Comparison of ENCODE assay signal across 8 cellular contexts in the genomic region with DNA sequence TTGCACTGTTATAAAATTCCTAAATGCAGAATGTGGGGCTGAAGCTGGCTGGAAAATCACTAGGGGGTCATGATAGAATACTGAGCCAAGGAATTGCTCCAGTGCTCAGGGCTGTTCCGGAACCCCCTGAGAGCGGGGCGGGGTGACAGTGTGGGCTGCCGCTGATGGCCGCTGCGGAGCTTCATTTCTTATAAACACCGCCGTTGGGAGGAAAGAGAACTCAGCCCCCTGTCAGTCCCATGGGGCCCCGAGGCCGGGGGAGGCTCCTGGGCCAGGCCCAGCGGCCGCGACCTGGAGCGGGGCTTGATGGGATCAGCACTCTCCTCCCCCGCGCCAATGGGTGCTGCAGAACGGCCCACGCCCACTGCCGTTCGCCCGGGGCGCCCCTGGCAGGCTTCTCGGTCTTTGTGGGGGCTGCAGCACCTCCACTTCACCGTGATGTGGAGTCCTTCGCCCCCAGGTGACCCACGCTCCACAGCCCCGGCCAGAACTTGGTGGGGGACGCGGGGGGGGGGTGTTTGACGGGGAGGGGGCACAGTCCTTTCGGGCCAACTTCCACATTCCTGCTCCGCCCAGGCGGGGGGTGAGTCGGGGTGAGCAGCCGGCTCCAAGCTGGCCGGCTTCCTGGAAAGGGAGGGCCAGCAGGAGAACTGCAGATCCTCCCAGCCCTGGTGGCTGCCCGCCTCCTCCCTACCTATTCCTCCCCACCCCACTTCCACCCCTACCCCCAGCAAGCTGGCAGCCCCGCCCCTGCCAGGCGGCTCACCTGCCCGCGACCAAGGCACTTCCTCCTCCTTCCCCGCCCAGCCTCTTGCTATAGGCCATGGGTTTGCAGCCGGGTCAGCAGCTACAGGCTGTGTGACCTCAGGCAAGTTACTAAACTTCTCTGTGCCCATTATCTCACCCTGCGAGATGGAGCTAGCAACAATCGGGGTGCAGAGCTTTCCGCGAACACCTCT. TPM values are rescaled to one million over a fixed set of nuclear protein-coding genes. Genes with fewer than 3 reads are reported as not detected.
DNase-seq lines count a peak whose midpoint lies in the region; ATAC-seq and TF ChIP-seq lines count a peak whose summit lies in the region.

No MANE protein-coding gene starts in this region.

- TF ChIP-seq CTCF in AG10803 (conservative IDR thresholded peaks at IDR 0.05; ENCODE audit: low read length): peak; percentile 4; the same call in 1 of the 2 replicates

- intact Hi-C loops in activated CD4-positive, alpha-beta T cell treated with anti-CD3 and anti-CD28 coated beads, Interleukin-2, amount 10 ng/mL, durations not matched to agents 24 days and 14 days (cut with micrococcal nuclease): loop anchor here (1.0 to 10.0 kb wide), 7 partner anchors 30 to 381 kb away; partner anchors contain the start of genes GDF9, SLC22A4 and UQCRQ

- H3K9me3 Mint-ChIP-seq in activated CD4-positive, alpha-beta T cell treated with anti-CD3 and anti-CD28 coated beads, Interleukin-2, amount 10 ng/mL, durations not matched to agents 24 days and 14 days: no peaks in the 10 kb centered on the region

- ATAC-seq in GM19043 (IDR thresholded peaks at IDR 0.05; ENCODE audit: low read depth, unreplicated experiment): peak; percentile 37
- ATAC-seq in HG03354 (IDR thresholded peaks at IDR 0.05; ENCODE audit: poor library complexity, severe bottlenecking, unreplicated experiment): peak; percentile 57
- peak; percentile 75 for ATAC-seq in left lobe of liver

- H3K36me3 Mint-ChIP-seq in activated CD4-positive, alpha-beta T cell treated with anti-CD3 and anti-CD28 coated beads, Interleukin-2, amount 10 ng/mL, durations not matched to agents 24 days and 14 days (ENCODE audit: low read depth): no peaks in the 10 kb centered on the region

- H3K27ac Mint-ChIP-seq in activated CD4-positive, alpha-beta T cell treated with anti-CD3 and anti-CD28 coated beads, Interleukin-2, amount 10 ng/mL, durations not matched to agents 24 days and 14 days: peak overlapping the region; percentile 97

- H3K27me3 Mint-ChIP-seq in activated CD4-positive, alpha-beta T cell treated with anti-CD3 and anti-CD28 coated beads, Interleukin-2, amount 10 ng/mL, durations not matched to agents 24 days and 14 days: no peaks in the 10 kb centered on the region

- peak overlapping the region; percentile 76 for H3K4me3 ChIP-seq in AG10803 (ENCODE audit: low read length)

- peaks cover 76% of the 10 kb centered on the region for H3K4me1 Mint-ChIP-seq in activated CD4-positive, alpha-beta T cell treated with anti-CD3 and anti-CD28 coated beads, Interleukin-2, amount 10 ng/mL, durations not matched to agents 24 days and 14 days

- DNase-seq in AG10803 (ENCODE audit: low read depth) (peak; percentile 86), NCI-H510A treated with DMSO at 0.1 percent for 48 hours (lab: John Stamatoyannopoulos, UW) (peak; percentile 87), dedifferentiated amniotic fluid mesenchymal stem cell (ENCODE audit: extremely low spot score) (peak; percentile 84), left lobe of liver (ENCODE audit: low spot score) (peak; percentile 98)
- DNase-seq in activated CD4-positive, alpha-beta T cell treated with anti-CD3 and anti-CD28 coated beads, Interleukin-2, amount 10 ng/mL, durations not matched to agents 24 days and 14 days: peak; percentile 97
- DNase-seq in stimulated activated CD4-positive, alpha-beta T cell treated with anti-CD3 and anti-CD28 coated beads, Interleukin-2, amount 100 ng/mL, for 4 hours (ENCODE audit: low read depth): peak; percentile 91

- H3K4me3 Mint-ChIP-seq in activated CD4-positive, alpha-beta T cell treated with anti-CD3 and anti-CD28 coated beads, Interleukin-2, amount 10 ng/mL, durations not matched to agents 24 days and 14 days: peak overlapping the region; percentile 89

RNA-seq across cellular contexts. Expression of gene IRF1, which starts 5.4 kb away (rescaled TPM):
- total RNA-seq in activated CD4-positive, alpha-beta T cell treated with anti-CD3 and anti-CD28 coated beads, Interleukin-2, amount 10 ng/mL, durations not matched to agents 24 days and 14 days: 167 and 181 TPM in 2 replicates
- total RNA-seq in left lobe of liver: 24.8 TPM

RNA-seq across cellular contexts. Expression of gene IL5, which starts 47.4 kb away (rescaled TPM):
- 7.0 and 7.1 TPM in 2 replicates for total RNA-seq in activated CD4-positive, alpha-beta T cell treated with anti-CD3 and anti-CD28 coated beads, Interleukin-2, amount 10 ng/mL, durations not matched to agents 24 days and 14 days
- not detected for total RNA-seq in left lobe of liver

Comparison
In these comparisons a context has a peak if more than half of its experiments do, and no peak if none do; other contexts are left out.
1. Peak in every context shown above with its lines: DNase-seq, ATAC-seq and H3K4me3 ChIP-seq.